ENCODE assay signal across 14 cellular contexts in the genomic region with DNA sequence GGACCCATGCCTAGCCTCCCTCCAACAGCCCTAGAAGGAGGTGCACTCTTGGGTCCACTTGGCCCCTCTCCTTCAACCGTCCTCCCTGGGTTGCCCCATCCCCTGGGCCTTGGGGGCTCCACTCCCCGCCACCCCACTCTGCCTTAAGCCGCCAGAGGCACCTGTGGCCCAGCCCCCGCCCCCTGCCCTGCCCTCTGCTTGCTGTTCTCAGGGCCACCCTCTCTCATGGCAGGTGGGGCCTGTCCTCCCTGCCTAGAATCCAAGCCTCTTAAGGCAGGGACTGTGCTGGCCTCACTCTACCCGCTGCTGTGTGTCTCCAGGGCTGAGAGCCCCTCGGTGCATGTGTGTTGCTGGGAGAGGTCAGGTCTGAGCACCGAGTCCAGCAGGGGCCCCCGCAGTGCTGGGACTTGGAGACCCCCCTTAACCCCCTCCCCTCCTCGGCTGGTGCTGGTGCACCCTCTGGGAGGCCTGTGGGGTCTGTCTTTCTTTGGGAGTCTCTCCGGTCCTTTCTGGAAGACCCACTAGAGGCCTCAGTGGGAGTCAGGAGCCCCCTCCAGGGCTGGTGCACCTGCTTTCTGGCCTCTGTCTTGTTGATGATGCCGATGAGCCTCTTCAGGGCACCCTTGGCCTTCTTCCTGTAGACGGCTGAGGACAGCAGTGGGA. TPM values are rescaled to one million over a fixed set of nuclear protein-coding genes. Genes with fewer than 3 reads are reported as not detected.
DNase-seq lines count a peak whose midpoint lies in the region; ATAC-seq, FAIRE-seq and TF ChIP-seq lines count a peak whose summit lies in the region.
"Had no signal": no experiment of that assay in that cellular context is flagged by ENCODE, and none has a peak within 500 bp of the region (broad histone marks: within the 10 kb centered on the region; RNA-seq: fewer than 3 reads in every experiment).

No MANE protein-coding gene starts in this region.

- H3K4me3 ChIP-seq in Panc1 (ENCODE audit: low read depth in 2 of 2, low read length in 2 of 2) (no peak overlapping the region), kidney (ENCODE audit: low read length in 2 of 2) (no peak overlapping the region)
- H3K4me3 ChIP-seq: A549 had no signal

- TF ChIP-seq CTCF in Panc1 (IDR thresholded peaks at IDR 0.05) = no peak
- no peak for TF ChIP-seq CTCF in kidney (IDR thresholded peaks at IDR 0.05; ENCODE audit: borderline replicate concordance, extremely low read depth, insufficient read depth)
- TF ChIP-seq CTCF in endothelial cell (IDR thresholded peaks at IDR 0.05; ENCODE audit: unreplicated experiment) = no peak

- DNase-seq in activated effector memory CD4-positive, alpha-beta T cell treated with anti-CD3 and anti-CD28 coated beads, Interleukin-2, amount 50 U/mL, for 16 hours = peak; percentile 54
- no peak for DNase-seq in activated effector memory CD4-positive, alpha-beta T cell treated with Interleukin-2 at 50 U/mL for 16 hours
- no peak for DNase-seq in Panc1 (ENCODE audit: low read depth, low spot score)
- DNase-seq in kidney = peak; percentile 50
- peak; percentile 39 for DNase-seq in sciatic nerve (ENCODE audit: low spot score)
- no peak for DNase-seq in endothelial cell (ENCODE audit: low spot score)
- DNase-seq in A172 (ENCODE audit: low spot score) = no peak
- DNase-seq: H9, Karpas-422, NCI-H2029, NCI-H510A treated with DMSO at 0.1 percent for 48 hours had no signal

- CTCF ChIA-PET in Panc1 (lab: Charles Lee) = no interaction called here

- no peak for FAIRE-seq in kidney (lab: Jason Lieb, UNC)
- FAIRE-seq: A549 had no signal

- H3K4me1 Mint-ChIP-seq in endothelial cell (ENCODE audit: unreplicated experiment) = no peaks in the 10 kb centered on the region

- H3K36me3 ChIP-seq in Panc1 (ENCODE audit: control insufficient read depth, insufficient read depth, low read length) = no peaks in the 10 kb centered on the region
- no peaks in the 10 kb centered on the region for H3K36me3 ChIP-seq in kidney (ENCODE audit: control insufficient read depth in 1 of 2, insufficient read depth in 2 of 2, low read length in 2 of 2)

- H3K4me1 ChIP-seq in Panc1 (ENCODE audit: control insufficient read depth, insufficient read depth, low read length) = no peaks in the 10 kb centered on the region
- no peaks in the 10 kb centered on the region for H3K4me1 ChIP-seq in kidney (ENCODE audit: control insufficient read depth in 1 of 2, insufficient read depth in 1 of 2, low read depth in 1 of 2, low read length in 2 of 2)
- H3K4me1 ChIP-seq: A549, Caco-2 had no signal

- H3K27ac ChIP-seq in Panc1 (ENCODE audit: low read length) (no peak overlapping the region), kidney (ENCODE audit: low read depth in 2 of 2, low read length in 2 of 2) (no peak overlapping the region)
- H3K27ac ChIP-seq: A549 had no signal

- no TSS peak for BruUV-seq in Panc1 (replicated peaks; lab: Mats Ljungman, UMichigan)

- H3K27me3 ChIP-seq in Panc1 (ENCODE audit: control insufficient read depth, insufficient read depth, low read length) = peaks cover 22% of the 10 kb centered on the region

- ATAC-seq in Panc1 = peak; percentile 52; the same call in 1 of the 2 replicates
- no peak for ATAC-seq in sciatic nerve
- ATAC-seq in SK-N-SH treated with all-trans-retinoic acid at 6 μM for 48 hours = no peak

- no peaks in the 10 kb centered on the region for H3K36me3 Mint-ChIP-seq in endothelial cell (ENCODE audit: low read depth, unreplicated experiment)

- POLR2A ChIA-PET in Panc1 (lab: Charles Lee) = no interaction called here

- H3K4me3 Mint-ChIP-seq in endothelial cell (ENCODE audit: unreplicated experiment) = no peak overlapping the region
- H3K4me3 Mint-ChIP-seq: H9 had no signal

- no peak overlapping the region for H3K9ac ChIP-seq in kidney (ENCODE audit: low read length in 2 of 2)

- intact Hi-C loops in Panc1 (cut with micrococcal nuclease; ENCODE audit: unreplicated experiment) (no loop called here), kidney (cut with DNase I) (no loop called here), sciatic nerve (cut with DNase I) (no loop called here)

- in situ Hi-C loops in Panc1 (cut with HindIII; ENCODE audit: low pct_unique_long_range_greater_than_20kb, low sequenced_read_pairs) = no loop called here

- H3K27me3 Mint-ChIP-seq in endothelial cell (ENCODE audit: unreplicated experiment) = peaks cover 7% of the 10 kb centered on the region

- H3K9me3 ChIP-seq in Panc1 (ENCODE audit: control insufficient read depth, insufficient read depth, low read depth, low read length) (no peaks in the 10 kb centered on the region; the same call in 1 of the 2 replicates), kidney (ENCODE audit: control insufficient read depth in 1 of 2, low read length in 2 of 2) (no peaks in the 10 kb centered on the region)

- H3K9me3 Mint-ChIP-seq in endothelial cell (ENCODE audit: unreplicated experiment) = no peaks in the 10 kb centered on the region

- no peak overlapping the region for H3K27ac Mint-ChIP-seq in endothelial cell (ENCODE audit: unreplicated experiment)
- H3K27ac Mint-ChIP-seq: H9 had no signal

TF ChIP-seq in SK-N-SH treated with all-trans-retinoic acid at 6 μM for 48 hours, 23 proteins besides CTCF, POLR2A, EP300 and RAD21:
- TF ChIP-seq BACH2 (CRISPR knock-in tag; IDR thresholded peaks at IDR 0.05; ENCODE audit: borderline replicate concordance) (no peak), SNAI2 (CRISPR knock-in tag; IDR thresholded peaks at IDR 0.05) (no peak), GLIS3 (CRISPR knock-in tag; IDR thresholded peaks at IDR 0.05) (no peak), PPARA (CRISPR knock-in tag; IDR thresholded peaks at IDR 0.05; ENCODE audit: borderline replicate concordance) (no peak), OSR1 (CRISPR knock-in tag; IDR thresholded peaks at IDR 0.05) (no peak)
- TF ChIP-seq, protein P1, sequence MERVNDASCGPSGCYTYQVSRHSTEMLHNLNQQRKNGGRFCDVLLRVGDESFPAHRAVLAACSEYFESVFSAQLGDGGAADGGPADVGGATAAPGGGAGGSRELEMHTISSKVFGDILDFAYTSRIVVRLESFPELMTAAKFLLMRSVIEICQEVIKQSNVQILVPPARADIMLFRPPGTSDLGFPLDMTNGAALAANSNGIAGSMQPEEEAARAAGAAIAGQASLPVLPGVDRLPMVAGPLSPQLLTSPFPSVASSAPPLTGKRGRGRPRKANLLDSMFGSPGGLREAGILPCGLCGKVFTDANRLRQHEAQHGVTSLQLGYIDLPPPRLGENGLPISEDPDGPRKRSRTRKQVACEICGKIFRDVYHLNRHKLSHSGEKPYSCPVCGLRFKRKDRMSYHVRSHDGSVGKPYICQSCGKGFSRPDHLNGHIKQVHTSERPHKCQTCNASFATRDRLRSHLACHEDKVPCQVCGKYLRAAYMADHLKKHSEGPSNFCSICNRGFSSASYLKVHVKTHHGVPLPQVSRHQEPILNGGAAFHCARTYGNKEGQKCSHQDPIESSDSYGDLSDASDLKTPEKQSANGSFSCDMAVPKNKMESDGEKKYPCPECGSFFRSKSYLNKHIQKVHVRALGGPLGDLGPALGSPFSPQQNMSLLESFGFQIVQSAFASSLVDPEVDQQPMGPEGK (CRISPR knock-in tag; IDR thresholded peaks at IDR 0.05; ENCODE audit: borderline replicate concordance) = no peak
- TF ChIP-seq, protein P2, sequence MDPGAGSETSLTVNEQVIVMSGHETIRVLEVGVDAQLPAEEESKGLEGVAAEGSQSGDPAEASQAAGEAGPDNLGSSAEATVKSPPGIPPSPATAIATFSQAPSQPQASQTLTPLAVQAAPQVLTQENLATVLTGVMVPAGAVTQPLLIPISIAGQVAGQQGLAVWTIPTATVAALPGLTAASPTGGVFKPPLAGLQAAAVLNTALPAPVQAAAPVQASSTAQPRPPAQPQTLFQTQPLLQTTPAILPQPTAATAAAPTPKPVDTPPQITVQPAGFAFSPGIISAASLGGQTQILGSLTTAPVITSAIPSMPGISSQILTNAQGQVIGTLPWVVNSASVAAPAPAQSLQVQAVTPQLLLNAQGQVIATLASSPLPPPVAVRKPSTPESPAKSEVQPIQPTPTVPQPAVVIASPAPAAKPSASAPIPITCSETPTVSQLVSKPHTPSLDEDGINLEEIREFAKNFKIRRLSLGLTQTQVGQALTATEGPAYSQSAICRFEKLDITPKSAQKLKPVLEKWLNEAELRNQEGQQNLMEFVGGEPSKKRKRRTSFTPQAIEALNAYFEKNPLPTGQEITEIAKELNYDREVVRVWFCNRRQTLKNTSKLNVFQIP (CRISPR knock-in tag; IDR thresholded peaks at IDR 0.05; ENCODE audit: borderline replicate concordance, low read depth) = no peak

RNA-seq across cellular contexts. Expression of a gene that starts 43.8 kb away (rescaled TPM):
- 1.6 TPM for total RNA-seq in Panc1 (2021; ENCODE audit: unreplicated experiment)
- 1.4 TPM for polyA plus RNA-seq in Panc1 (2012; ENCODE audit: insufficient read length)
- total RNA-seq in kidney = 8.3 TPM
- polyA plus RNA-seq in kidney (ENCODE audit: insufficient read depth, low read depth, low replicate concordance) = 3.8 TPM
- total RNA-seq in sciatic nerve = 1.1 TPM
- 0.95 TPM for total RNA-seq in endothelial cell (ENCODE audit: unreplicated experiment)
- total RNA-seq in A172 (2014; rRNA removed; shearing (Covaris generic)) = 1.4 and 4.3 TPM in 2 replicates
- total RNA-seq: Caco-2 had no signal

Comparison
In these comparisons a context has a peak if more than half of its experiments do, and no peak if none do; other contexts are left out.
1. DNase-seq: peak in activated effector memory CD4-positive, alpha-beta T cell treated with anti-CD3 and anti-CD28 coated beads, Interleukin-2, amount 50 U/mL, for 16 hours (single experiment), kidney (single experiment) and sciatic nerve (single experiment); none in activated effector memory CD4-positive, alpha-beta T cell treated with Interleukin-2 at 50 U/mL for 16 hours (single experiment), Panc1 (single experiment), endothelial cell (single experiment) and A172 (single experiment).